In the genomic region with DNA sequence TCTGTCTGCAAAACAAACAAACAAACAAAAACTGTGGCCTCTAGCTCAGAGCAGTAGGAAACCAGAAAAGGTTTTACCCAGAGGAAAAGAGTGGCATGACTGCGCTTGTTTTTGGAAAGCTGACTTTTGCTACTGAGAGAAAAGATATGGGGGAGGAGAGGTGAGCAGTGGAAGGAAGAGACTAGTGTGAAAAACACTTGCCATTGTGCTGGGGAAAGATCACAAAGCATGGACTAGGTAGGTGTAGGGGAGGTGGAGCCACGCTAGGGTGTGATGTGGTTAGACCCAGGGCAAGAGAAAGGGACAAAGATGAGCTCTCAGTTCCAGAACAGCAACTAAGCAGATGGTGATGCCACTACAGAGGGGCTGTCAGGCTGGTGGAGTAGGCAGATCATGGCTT, we compare ENCODE assay signal across 7 cellular contexts.
"Had no signal": no experiment of that assay in that cellular context is flagged by ENCODE, and none has a peak within 500 bp of the region (broad histone marks: within the 10 kb centered on the region; RNA-seq: fewer than 3 reads in every experiment).

No MANE protein-coding gene starts in this region.

- H3K4me3 ChIP-seq: GM23248 had no signal

- H2AFZ ChIP-seq: GM23248 had no signal

- H3K27ac ChIP-seq: GM23248, KMS-11 had no signal

- DNase-seq: GM23248, GOT3, H7, HCEC 1CT, IMR-90, KBM-7 had no signal

- H3K4me2 ChIP-seq: KMS-11 had no signal

- H3K9ac ChIP-seq: GM23248, KMS-11 had no signal
